ENCODE assay signal across 13 cellular contexts in the genomic region with DNA sequence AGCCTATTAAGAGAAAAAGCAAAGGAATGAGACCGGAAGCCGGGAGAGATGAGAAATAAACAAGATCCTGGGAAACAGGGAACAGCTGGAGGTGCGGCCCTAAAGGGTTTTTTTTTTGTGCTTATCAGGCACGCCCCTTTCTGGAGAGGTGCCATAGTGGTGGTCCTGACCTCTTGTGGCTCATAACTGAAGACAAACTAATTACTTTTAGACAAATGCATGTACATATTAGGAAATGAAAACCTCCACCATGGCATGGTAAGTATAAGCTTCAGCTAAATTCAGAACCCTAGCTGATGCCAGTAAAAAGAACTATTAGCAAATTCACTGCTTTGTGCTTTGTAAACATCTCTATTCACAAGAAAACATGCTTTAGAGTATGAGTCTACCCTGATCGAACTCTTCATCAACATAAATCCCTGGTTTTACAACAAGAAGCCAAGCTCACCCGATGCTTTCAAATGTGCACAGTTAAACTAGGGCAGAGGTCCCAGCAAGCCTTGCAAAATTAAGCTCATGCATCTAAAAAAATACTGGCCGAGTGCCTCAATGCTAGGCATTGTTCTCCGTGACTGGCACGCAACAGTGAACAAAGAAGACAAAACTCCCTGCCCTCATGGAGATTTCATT.
DNase-seq lines count a peak whose midpoint lies in the region; ATAC-seq and TF ChIP-seq lines count a peak whose summit lies in the region.
"Had no signal": no experiment of that assay in that cellular context is flagged by ENCODE, and none has a peak within 500 bp of the region (broad histone marks: within the 10 kb centered on the region; RNA-seq: fewer than 3 reads in every experiment).

No MANE protein-coding gene starts in this region.

- peak overlapping the region; percentile 33 for H3K27ac Mint-ChIP-seq in Caco-2 (ENCODE audit: unreplicated experiment)
- peak overlapping the region; percentile 92 for H3K27ac Mint-ChIP-seq in dendritic cell treated with granulocyte-macrophage colony-stimulating factor and Interleukin-4, amounts not matched to agents 40 ng/mL and 50 ng/mL, for 4 days
- H3K27ac Mint-ChIP-seq in activated naive CD8-positive, alpha-beta T cell treated with anti-CD3 and anti-CD28 coated beads, Interleukin-2, amount 50 U/mL, for 24 hours: no peak overlapping the region
- H3K27ac Mint-ChIP-seq: stimulated activated naive CD8-positive, alpha-beta T cell treated with anti-CD3 and anti-CD28 coated beads, Interleukin-15, Interleukin-2, amounts not matched to agents 100 ng/mL and 50 ng/mL, for 24 hours had no signal

- TF ChIP-seq POLR2A in ovary (IDR thresholded peaks at IDR 0.05): no peak

- no peaks in the 10 kb centered on the region for H3K27me3 Mint-ChIP-seq in Caco-2 (ENCODE audit: insufficient read depth, unreplicated experiment)
- no peaks in the 10 kb centered on the region for H3K27me3 Mint-ChIP-seq in dendritic cell treated with granulocyte-macrophage colony-stimulating factor and Interleukin-4, amounts not matched to agents 40 ng/mL and 50 ng/mL, for 4 days
- H3K27me3 Mint-ChIP-seq in activated naive CD8-positive, alpha-beta T cell treated with anti-CD3 and anti-CD28 coated beads, Interleukin-2, amount 50 U/mL, for 24 hours: no peaks in the 10 kb centered on the region
- H3K27me3 Mint-ChIP-seq: stimulated activated naive CD8-positive, alpha-beta T cell treated with anti-CD3 and anti-CD28 coated beads, Interleukin-15, Interleukin-2, amounts not matched to agents 100 ng/mL and 50 ng/mL, for 24 hours had no signal

- H3K4me3 ChIP-seq in Caco-2 (ENCODE audit: low read depth, low read length): no peak overlapping the region
- H3K4me3 ChIP-seq in ovary: no peak overlapping the region

- no peaks in the 10 kb centered on the region for H3K27me3 ChIP-seq in Caco-2 (replicated peaks; ENCODE audit: control insufficient read depth, insufficient read depth, low read length)
- no peaks in the 10 kb centered on the region for H3K27me3 ChIP-seq in ovary

- CTCF ChIA-PET in Caco-2 (lab: Charles Lee): interaction anchor here (1.4 kb wide), 1 partner anchor 234 kb away, joined by 4 read pairs; no protein-coding TSS in a partner anchor

- H3K27ac ChIP-seq in ovary: peak overlapping the region in 1 of 2 donors; percentile 34

- intact Hi-C loops in Caco-2 (cut with micrococcal nuclease; ENCODE audit: unreplicated experiment): no loop called here
- intact Hi-C loops in dendritic cell treated with granulocyte-macrophage colony-stimulating factor and Interleukin-4, amounts not matched to agents 40 ng/mL and 50 ng/mL, for 4 days (cut with micrococcal nuclease): no loop called here
- intact Hi-C loops in ovary (cut with DNase I): no loop called here

- peaks cover 36% of the 10 kb centered on the region for H3K4me1 Mint-ChIP-seq in Caco-2 (ENCODE audit: low read depth, unreplicated experiment)
- peaks cover 70% of the 10 kb centered on the region for H3K4me1 Mint-ChIP-seq in dendritic cell treated with granulocyte-macrophage colony-stimulating factor and Interleukin-4, amounts not matched to agents 40 ng/mL and 50 ng/mL, for 4 days (ENCODE audit: low read depth)
- peaks cover 57% of the 10 kb centered on the region for H3K4me1 Mint-ChIP-seq in activated naive CD8-positive, alpha-beta T cell treated with anti-CD3 and anti-CD28 coated beads, Interleukin-2, amount 50 U/mL, for 24 hours

- in situ Hi-C loops in GM13977 (cut with MboI; ENCODE audit: low pct_unique_long_range_greater_than_20kb, low sequenced_read_pairs, unreplicated experiment): no loop called here

- no peaks in the 10 kb centered on the region for H3K9me3 Mint-ChIP-seq in Caco-2 (ENCODE audit: unreplicated experiment)
- no peaks in the 10 kb centered on the region for H3K9me3 Mint-ChIP-seq in dendritic cell treated with granulocyte-macrophage colony-stimulating factor and Interleukin-4, amounts not matched to agents 40 ng/mL and 50 ng/mL, for 4 days
- H3K9me3 Mint-ChIP-seq in activated naive CD8-positive, alpha-beta T cell treated with anti-CD3 and anti-CD28 coated beads, Interleukin-2, amount 50 U/mL, for 24 hours: no peaks in the 10 kb centered on the region
- H3K9me3 Mint-ChIP-seq: stimulated activated naive CD8-positive, alpha-beta T cell treated with anti-CD3 and anti-CD28 coated beads, Interleukin-15, Interleukin-2, amounts not matched to agents 100 ng/mL and 50 ng/mL, for 24 hours had no signal

- H3K4me1 ChIP-seq in Caco-2: peaks cover 36% of the 10 kb centered on the region
- H3K4me1 ChIP-seq in ovary (ENCODE audit: insufficient read depth): peaks cover 21% of the 10 kb centered on the region

- 11 to 23% (median 16%) methylated on average over 9 of the region's 9 CpGs for WGBS in ovary, 3 donors

- TF ChIP-seq CTCF in Caco-2 (IDR thresholded peaks at IDR 0.05; ENCODE audit: insufficient read depth in 1 of 2, low read depth in 1 of 2, low read length in 1 of 2, severe bottlenecking in 1 of 2, unreplicated experiment in 1 of 2) (no peak), ovary (IDR thresholded peaks at IDR 0.05) (no peak), GM13977 (IDR thresholded peaks at IDR 0.05; ENCODE audit: extremely low read depth, insufficient read depth, missing control alignments) (no peak)

- DNase-seq in Caco-2 (no peak), NCI-H1694 (lab: John Stamatoyannopoulos, UW) (peak; percentile 19), ovary (peak; percentile 26 to 61 (median 48)), RPMI8226 (no peak), GM13977 (ENCODE audit: low spot score) (no peak), GM19240 (ENCODE audit: insufficient read length, low spot score) (no peak)
- no peak for DNase-seq in activated naive CD8-positive, alpha-beta T cell treated with anti-CD3 and anti-CD28 coated beads, Interleukin-2, amount 50 U/mL, for 24 hours
- DNase-seq: midbrain; NCI-H187; stimulated activated CD4-positive, alpha-beta T cell treated with anti-CD3 and anti-CD28 coated beads, Interleukin-15, amount 100 ng/mL, for 24 hours had no signal

- H3K36me3 Mint-ChIP-seq in Caco-2 (ENCODE audit: insufficient read depth, unreplicated experiment): no peaks in the 10 kb centered on the region
- H3K36me3 Mint-ChIP-seq in dendritic cell treated with granulocyte-macrophage colony-stimulating factor and Interleukin-4, amounts not matched to agents 40 ng/mL and 50 ng/mL, for 4 days (ENCODE audit: low read depth): peaks cover 38% of the 10 kb centered on the region
- H3K36me3 Mint-ChIP-seq in activated naive CD8-positive, alpha-beta T cell treated with anti-CD3 and anti-CD28 coated beads, Interleukin-2, amount 50 U/mL, for 24 hours (ENCODE audit: low read depth): peaks cover 1% of the 10 kb centered on the region

- POLR2A ChIA-PET in Caco-2 (lab: Charles Lee): no interaction called here

- no peaks in the 10 kb centered on the region for H3K9me3 ChIP-seq in Caco-2
- no peaks in the 10 kb centered on the region for H3K9me3 ChIP-seq in ovary

- no TSS peak for BruUV-seq in Caco-2 (replicated peaks; lab: Mats Ljungman, UMichigan)

- TF ChIP-seq EP300 in ovary (IDR thresholded peaks at IDR 0.05): no peak

- ATAC-seq in activated naive CD8-positive, alpha-beta T cell treated with anti-CD3 and anti-CD28 coated beads, Interleukin-2, amount 50 U/mL, for 24 hours: no peak
- ATAC-seq: esophagus mucosa had no signal

- no peaks in the 10 kb centered on the region for H3K36me3 ChIP-seq in Caco-2 (ENCODE audit: control insufficient read depth, insufficient read depth, low read length)
- no peaks in the 10 kb centered on the region for H3K36me3 ChIP-seq in ovary

- no peak overlapping the region for H3K4me3 Mint-ChIP-seq in Caco-2 (ENCODE audit: unreplicated experiment)
- no peak overlapping the region for H3K4me3 Mint-ChIP-seq in dendritic cell treated with granulocyte-macrophage colony-stimulating factor and Interleukin-4, amounts not matched to agents 40 ng/mL and 50 ng/mL, for 4 days
- H3K4me3 Mint-ChIP-seq in activated naive CD8-positive, alpha-beta T cell treated with anti-CD3 and anti-CD28 coated beads, Interleukin-2, amount 50 U/mL, for 24 hours: no peak overlapping the region
- H3K4me3 Mint-ChIP-seq: stimulated activated naive CD8-positive, alpha-beta T cell treated with anti-CD3 and anti-CD28 coated beads, Interleukin-15, Interleukin-2, amounts not matched to agents 100 ng/mL and 50 ng/mL, for 24 hours had no signal

Comparison
In these comparisons a context has a peak if more than half of its experiments do, and no peak if none do; other contexts are left out.
1. DNase-seq: peak in NCI-H1694 (single experiment) and ovary (5 of 5); none in Caco-2 (0 of 2), RPMI8226 (single experiment), GM13977 (single experiment), GM19240 (single experiment) and activated naive CD8-positive, alpha-beta T cell treated with anti-CD3 and anti-CD28 coated beads, Interleukin-2, amount 50 U/mL, for 24 hours (single experiment).